ENCODE assay signal across 2 cellular contexts in genomic region chr10:100301123-100301522, GRCh38.
TF ChIP-seq lines count a peak whose summit lies in the region.

No MANE protein-coding gene starts in this region.

TF ChIP-seq in Ishikawa, 13 proteins besides CTCF, POLR2A, EP300 and RAD21:
- TF ChIP-seq CEBPB (IDR thresholded peaks at IDR 0.05) (0 out of 2 replicates have a peak, but pooled peaks have one; percentile 24), TEAD4 (IDR thresholded peaks at IDR 0.05) (0 out of 2 replicates have a peak, but pooled peaks have one; percentile 35)

TF ChIP-seq in H1, 55 proteins besides CTCF, POLR2A, EP300 and RAD21:
- TF ChIP-seq NANOG (IDR thresholded peaks at IDR 0.05; ENCODE audit: insufficient read depth, low read depth, low read length, poor library complexity, severe bottlenecking) (peak; percentile 20), TCF12 (IDR thresholded peaks at IDR 0.05; ENCODE audit: low read depth, low read length) (peak; percentile 97), TEAD4 (IDR thresholded peaks at IDR 0.05; ENCODE audit: low read depth, low read length) (peak; percentile 89), SP1 (IDR thresholded peaks at IDR 0.05; ENCODE audit: low read depth, low read length) (peak; percentile 92), BCL11A (IDR thresholded peaks at IDR 0.05; ENCODE audit: low read depth in 2 of 2, low read length in 2 of 2) (peak; percentile 81 to 85), POU5F1 (IDR thresholded peaks at IDR 0.05; ENCODE audit: low read depth, low read length) (0 out of 2 replicates have a peak, but pooled peaks have one; percentile 58), RBBP5 (IDR thresholded peaks at IDR 0.05; ENCODE audit: borderline replicate concordance, low read depth, low read length) (0 out of 2 replicates have a peak, but pooled peaks have one; percentile 16), YY1 (IDR thresholded peaks at IDR 0.05; ENCODE audit: low read depth, low read length) (peak; percentile 83), RXRA (IDR thresholded peaks at IDR 0.05; ENCODE audit: insufficient read depth, low read depth, low read length) (peak; percentile 91)
